ENCODE assay signal across 12 cellular contexts in genomic region chr3:194654443-194654842, GRCh38. TPM values are rescaled to one million over a fixed set of nuclear protein-coding genes. Genes with fewer than 3 reads are reported as not detected.
DNase-seq lines count a peak whose midpoint lies in the region; ATAC-seq and TF ChIP-seq lines count a peak whose summit lies in the region.
"Had no signal": no experiment of that assay in that cellular context is flagged by ENCODE, and none has a peak within 500 bp of the region (broad histone marks: within the 10 kb centered on the region; RNA-seq: fewer than 3 reads in every experiment).

No MANE protein-coding gene starts in this region.

- H3K27ac Mint-ChIP-seq in nephron progenitor cell, result peak overlapping the region; percentile 23

- H3K36me3 ChIP-seq in right lobe of liver, result peaks cover 3 to 67% (median 27%) of the 10 kb centered on the region in 4 donors

- intact Hi-C loops in right lobe of liver (cut with DNase I), result no loop called here

- no peak for TF ChIP-seq POLR2A in right lobe of liver (IDR thresholded peaks at IDR 0.05)

- no peak for DNase-seq in activated T-cell treated with anti-CD3 and anti-CD28 coated beads, Interleukin-2, amount 50 U/mL, for 4 hours
- DNase-seq in activated T-cell treated with anti-CD3 and anti-CD28 coated beads, Interleukin-2, amount 50 U/mL, for 1 hour, result no peak
- DNase-seq in nephron progenitor cell (no peak), right lobe of liver (no peak), GOT3 (lab: John Stamatoyannopoulos, UW) (no peak)
- DNase-seq: activated CD4-positive, alpha-beta T cell treated with anti-CD3 and anti-CD28 coated beads, Interleukin-2, amount 50 U/mL, for 48 hours; DMS79 treated with DMSO at 0.1 percent for 48 hours; NCI-H1105 treated with DMSO at 0.1 percent for 48 hours; NCI-H774 had no signal

- 90% methylated on average over 5 of the region's 5 CpGs for WGBS in right lobe of liver (ENCODE audit: insufficient coverage, low coverage, low lambda C conversion rate, missing lambda C conversion rate)

- H3K27ac ChIP-seq in right lobe of liver, result no peak overlapping the region

- no peaks in the 10 kb centered on the region for H3K4me1 ChIP-seq in right lobe of liver

- no peaks in the 10 kb centered on the region for H3K9me3 Mint-ChIP-seq in activated T-cell treated with anti-CD3 and anti-CD28 coated beads, Interleukin-2, amount 50 U/mL, for 4 hours
- H3K9me3 Mint-ChIP-seq in nephron progenitor cell, result no peaks in the 10 kb centered on the region

- H3K9me3 ChIP-seq in right lobe of liver, result no peaks in the 10 kb centered on the region

- no peaks in the 10 kb centered on the region for H3K27me3 Mint-ChIP-seq in activated T-cell treated with anti-CD3 and anti-CD28 coated beads, Interleukin-2, amount 50 U/mL, for 4 hours (ENCODE audit: low read depth)
- H3K27me3 Mint-ChIP-seq in nephron progenitor cell (ENCODE audit: low read depth, poor library complexity), result no peaks in the 10 kb centered on the region

- peak; percentile 74 to 84 for ATAC-seq in activated T-cell treated with anti-CD3 and anti-CD28 coated beads, Interleukin-2, amount 50 U/mL, for 4 hours
- ATAC-seq in GM21619 (IDR thresholded peaks at IDR 0.05; ENCODE audit: unreplicated experiment) (peak; percentile 76), HG03196 (IDR thresholded peaks at IDR 0.05; ENCODE audit: unreplicated experiment) (peak; percentile 67), right lobe of liver (no peak), GM18519 (IDR thresholded peaks at IDR 0.05; ENCODE audit: low FRiP score, unreplicated experiment) (no peak)

- no peak for TF ChIP-seq CTCF in nephron progenitor cell (IDR thresholded peaks at IDR 0.05)
- no peak for TF ChIP-seq CTCF in right lobe of liver (IDR thresholded peaks at IDR 0.05)

- no peaks in the 10 kb centered on the region for H3K27me3 ChIP-seq in right lobe of liver

- H3K4me3 Mint-ChIP-seq in activated T-cell treated with anti-CD3 and anti-CD28 coated beads, Interleukin-2, amount 50 U/mL, for 4 hours, result peak overlapping the region; percentile 29
- H3K4me3 Mint-ChIP-seq in nephron progenitor cell, result no peak overlapping the region

- H3K4me1 Mint-ChIP-seq in activated T-cell treated with anti-CD3 and anti-CD28 coated beads, Interleukin-2, amount 50 U/mL, for 4 hours (ENCODE audit: low read depth), result peaks cover 16% of the 10 kb centered on the region
- H3K4me1 Mint-ChIP-seq in nephron progenitor cell, result no peaks in the 10 kb centered on the region

- H3K36me3 Mint-ChIP-seq in activated T-cell treated with anti-CD3 and anti-CD28 coated beads, Interleukin-2, amount 50 U/mL, for 4 hours (ENCODE audit: insufficient read depth), result peaks cover 68% of the 10 kb centered on the region
- H3K36me3 Mint-ChIP-seq in nephron progenitor cell (ENCODE audit: low read depth), result peaks cover 81% of the 10 kb centered on the region

- no peak overlapping the region for H3K4me3 ChIP-seq in right lobe of liver

RNA-seq across cellular contexts. Expression of gene LSG1, which starts 17.5 kb away (rescaled TPM):
- total RNA-seq in activated T-cell treated with anti-CD3 and anti-CD28 coated beads, Interleukin-2, amount 50 U/mL, for 4 hours, result 10 to 100 TPM; 68.4 to 82.0 (median 70.3) TPM
- 10 to 100 TPM; 13.7 to 23.2 (median 18.0) TPM for total RNA-seq in right lobe of liver

RNA-seq across cellular contexts. Expression of gene TMEM44, which starts 21.2 kb away (rescaled TPM):
- 1 to 10 TPM; 1.1 to 2.4 (median 2.0) TPM for total RNA-seq in activated T-cell treated with anti-CD3 and anti-CD28 coated beads, Interleukin-2, amount 50 U/mL, for 4 hours
- total RNA-seq in right lobe of liver, result 1 to 10 TPM; 2.2 to 6.8 (median 4.2) TPM

RNA-seq across cellular contexts. Expression of gene FAM43A, which starts 31.2 kb away (rescaled TPM):
- 10 to 100 TPM in 2 of 3 donors, 1 to 10 TPM in 1; 9.9 to 27.8 (median 19.8) TPM for total RNA-seq in activated T-cell treated with anti-CD3 and anti-CD28 coated beads, Interleukin-2, amount 50 U/mL, for 4 hours
- total RNA-seq in right lobe of liver, result 1 to 10 TPM; 1.0 to 8.4 (median 5.3) TPM

Comparison
In these comparisons a context has a peak if more than half of its experiments do, and no peak if none do; other contexts are left out.
1. ATAC-seq: peak in activated T-cell treated with anti-CD3 and anti-CD28 coated beads, Interleukin-2, amount 50 U/mL, for 4 hours (2 of 2), GM21619 (single experiment) and HG03196 (single experiment); none in right lobe of liver (0 of 4) and GM18519 (single experiment).